Comparison of ENCODE assay signal across 1 cellular context in the genomic region with DNA sequence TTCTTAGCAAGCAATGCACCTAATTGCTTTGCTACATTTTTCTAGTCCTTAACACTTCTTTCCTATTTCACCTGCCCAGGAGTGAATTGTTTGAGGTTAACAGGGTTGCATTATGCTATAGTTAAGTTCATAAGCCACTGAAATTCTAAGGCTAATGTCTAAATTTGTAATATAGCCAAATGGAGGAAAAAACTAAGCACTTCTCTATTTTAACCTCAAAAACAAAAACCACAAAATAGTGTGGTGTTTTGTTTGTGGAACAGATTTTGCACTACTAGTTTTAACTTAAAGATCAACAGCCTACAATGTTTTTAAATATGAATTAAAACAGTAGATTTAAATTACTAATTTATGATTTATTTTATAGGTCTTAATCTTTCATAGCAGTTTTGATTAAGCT.
TF ChIP-seq lines count a peak whose summit lies in the region.

No MANE protein-coding gene starts in this region.

TF ChIP-seq in GM12878, 131 proteins besides CTCF, POLR2A, EP300 and RAD21:
- no peak for TF ChIP-seq SREBF1 (IDR thresholded peaks at IDR 0.05; ENCODE audit: low read length)
- no peak for TF ChIP-seq SIX5 (IDR thresholded peaks at IDR 0.05; ENCODE audit: low read depth, low read length, severe bottlenecking)
- TF ChIP-seq RUNX3 (IDR thresholded peaks at IDR 0.05; ENCODE audit: low read length), result peak; percentile 50; the same call in 1 of the 2 replicates
- peak; percentile 44; the same call in 1 of the 2 replicates for TF ChIP-seq SPI1 (IDR thresholded peaks at IDR 0.05; ENCODE audit: borderline replicate concordance, insufficient read depth, low read depth, low read length)
- TF ChIP-seq EED (IDR thresholded peaks at IDR 0.05; ENCODE audit: low read depth), result no peak
- TF ChIP-seq, protein P1, sequence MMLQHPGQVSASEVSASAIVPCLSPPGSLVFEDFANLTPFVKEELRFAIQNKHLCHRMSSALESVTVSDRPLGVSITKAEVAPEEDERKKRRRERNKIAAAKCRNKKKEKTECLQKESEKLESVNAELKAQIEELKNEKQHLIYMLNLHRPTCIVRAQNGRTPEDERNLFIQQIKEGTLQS (IDR thresholded peaks at IDR 0.05; ENCODE audit: borderline replicate concordance, extremely low read depth, low read depth, low read length), result no peak
- TF ChIP-seq, protein P2, sequence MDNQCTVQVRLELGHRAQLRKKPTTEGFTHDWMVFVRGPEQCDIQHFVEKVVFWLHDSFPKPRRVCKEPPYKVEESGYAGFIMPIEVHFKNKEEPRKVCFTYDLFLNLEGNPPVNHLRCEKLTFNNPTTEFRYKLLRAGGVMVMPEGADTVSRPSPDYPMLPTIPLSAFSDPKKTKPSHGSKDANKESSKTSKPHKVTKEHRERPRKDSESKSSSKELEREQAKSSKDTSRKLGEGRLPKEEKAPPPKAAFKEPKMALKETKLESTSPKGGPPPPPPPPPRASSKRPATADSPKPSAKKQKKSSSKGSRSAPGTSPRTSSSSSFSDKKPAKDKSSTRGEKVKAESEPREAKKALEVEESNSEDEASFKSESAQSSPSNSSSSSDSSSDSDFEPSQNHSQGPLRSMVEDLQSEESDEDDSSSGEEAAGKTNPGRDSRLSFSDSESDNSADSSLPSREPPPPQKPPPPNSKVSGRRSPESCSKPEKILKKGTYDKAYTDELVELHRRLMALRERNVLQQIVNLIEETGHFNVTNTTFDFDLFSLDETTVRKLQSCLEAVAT (IDR thresholded peaks at IDR 0.05), result no peak
- TF ChIP-seq ZSCAN29 (IDR thresholded peaks at IDR 0.05), result no peak
